Comparison of ENCODE assay signal across 20 cellular contexts in genomic region chr5:6831678-6832077, GRCh38.
"Had no signal": no experiment of that assay in that cellular context is flagged by ENCODE, and none has a peak within 500 bp of the region (broad histone marks: within the 10 kb centered on the region; RNA-seq: fewer than 3 reads in every experiment).

No MANE protein-coding gene starts in this region.

- ATAC-seq: activated T-cell treated with anti-CD3 and anti-CD28 coated beads, Interleukin-2, amount 50 U/mL, for 4 hours; stimulated activated naive B cell treated with anti-CD40 and anti-IgM and Interleukin-4, amounts not matched to agents 10 μg/mL and 1 μg/mL and 100 μg/mL, for 72 hours had no signal

- H3K4me1 Mint-ChIP-seq: nephron had no signal

- DNase-seq: activated CD4-positive, alpha-beta T cell treated with anti-CD3 and anti-CD28 coated beads, Interleukin-2, amount 50 U/mL, for 4 hours; activated CD4-positive, CD25-positive, alpha-beta regulatory T cell treated with anti-CD3 and anti-CD28 coated beads, Interleukin-2, amount 50 U/mL, for 72 hours; activated effector memory CD4-positive, alpha-beta T cell treated with anti-CD3 and anti-CD28 coated beads, Interleukin-2, amount 50 U/mL, for 16 hours; activated T-cell treated with anti-CD3 and anti-CD28 coated beads, Interleukin-2, amount 50 U/mL, for 4 hours; brain microvascular endothelial cell; effector memory CD4-positive, alpha-beta T cell; foreskin melanocyte; mesenchymal stem cell; nucleus accumbens; stimulated activated CD4-positive, alpha-beta T cell treated with anti-CD3 and anti-CD28 coated beads, Interleukin-15, amount 100 ng/mL, for 24 hours; stimulated activated CD4-positive, alpha-beta T cell treated with anti-CD3 and anti-CD28 coated beads, Interleukin-4, amount 100 ng/mL, for 1 hour; stimulated activated naive B cell treated with anti-CD40 and anti-IgM and Interleukin-4, amounts not matched to agents 10 μg/mL and 1 μg/mL and 100 μg/mL, for 72 hours; thyroid gland had no signal

- H3K4me3 Mint-ChIP-seq: activated naive CD8-positive, alpha-beta T cell; activated T-cell treated with anti-CD3 and anti-CD28 coated beads, Interleukin-2, amount 50 U/mL, for 4 hours; central memory CD8-positive, alpha-beta T cell; nephron had no signal

- H3K9me3 ChIP-seq: right atrium auricular region, thyroid gland had no signal

- H3K27ac ChIP-seq: brain microvascular endothelial cell, coronary artery, epithelial cell of prostate, right atrium auricular region, skin epidermis, thyroid gland had no signal

- H3K27me3 ChIP-seq: brain microvascular endothelial cell, right atrium auricular region, thyroid gland had no signal

- H3K36me3 Mint-ChIP-seq: activated naive CD8-positive, alpha-beta T cell had no signal

- H3K27ac Mint-ChIP-seq: activated naive CD8-positive, alpha-beta T cell; nephron; stimulated activated naive B cell treated with anti-CD40 and anti-IgM and Interleukin-4, amounts not matched to agents 10 μg/mL and 1 μg/mL and 100 μg/mL, for 72 hours had no signal

- H3K27me3 Mint-ChIP-seq: central memory CD8-positive, alpha-beta T cell had no signal

- H3K4me3 ChIP-seq: coronary artery, right atrium auricular region, skin epidermis, thyroid gland had no signal

- H3K36me3 ChIP-seq: brain microvascular endothelial cell, right atrium auricular region, thyroid gland had no signal
